In genomic region chr7:98203964-98204605, GRCh38 we compare ENCODE assay signal across 23 cellular contexts. TPM values are rescaled to one million over a fixed set of nuclear protein-coding genes. Genes with fewer than 3 reads are reported as not detected.
DNase-seq lines count a peak whose midpoint lies in the region; ATAC-seq, FAIRE-seq and TF ChIP-seq lines count a peak whose summit lies in the region.
"Had no signal": no experiment of that assay in that cellular context is flagged by ENCODE, and none has a peak within 500 bp of the region (broad histone marks: within the 10 kb centered on the region; RNA-seq: fewer than 3 reads in every experiment).

No MANE protein-coding gene starts in this region.

- no peaks in the 10 kb centered on the region for H3K27me3 ChIP-seq in GM12878 (replicated peaks in 1 of 2; ENCODE audit: control insufficient read depth in 2 of 2, insufficient read depth in 2 of 2, low read length in 1 of 2)
- H3K27me3 ChIP-seq in small intestine (ENCODE audit: control insufficient read depth in 2 of 2, insufficient read depth in 2 of 2, low read length in 2 of 2) = no peaks in the 10 kb centered on the region
- H3K27me3 ChIP-seq: esophagus muscularis mucosa had no signal

- H3K4me1 Mint-ChIP-seq in activated T-cell treated with anti-CD3 and anti-CD28 coated beads, Interleukin-2, amount 50 U/mL, for 24 hours (ENCODE audit: low read depth) = peaks cover 57% of the 10 kb centered on the region
- H3K4me1 Mint-ChIP-seq: endodermal cell had no signal

- TF ChIP-seq POLR2A in GM12878 (IDR thresholded peaks at IDR 0.05; ENCODE audit: low read depth, low read length) = no peak

- H3K4me2 ChIP-seq in GM12878 (ENCODE audit: control insufficient read depth, insufficient read depth) = peak overlapping the region; percentile 82

- in situ Hi-C loops in GM12878 (cut with MboI) = no loop called here

- TF ChIP-seq RAD21 in GM12878 (IDR thresholded peaks at IDR 0.05; ENCODE audit: insufficient read depth, low read depth, low read length) = no peak

- SMC1A ChIA-PET in GM12878 (lab: Charles Lee; ENCODE audit: uncharacterized antibody, unreplicated experiment) = interaction anchor here (0.9 to 2.8 kb wide), 3 partner anchors 9 to 180 kb away, joined by 3 to 28 read pairs (median 5); no protein-coding TSS in a partner anchor

- FAIRE-seq in GM12878 (lab: Jason Lieb, UNC) (no peak), small intestine (lab: Jason Lieb, UNC) (no peak), urothelium cell line (lab: Jason Lieb, UNC) (no peak)

- H2AFZ ChIP-seq in GM12878 (ENCODE audit: control insufficient read depth, low read depth, low read length) = no peak overlapping the region

- H3K4me3 ChIP-seq in GM12864 (ENCODE audit: low read depth, low read length) = peak overlapping the region; percentile 60
- 0 out of 2 replicates have a peak overlapping the region, but pooled peaks have one; percentile 25 for H3K4me3 ChIP-seq in GM12878
- no peak overlapping the region for H3K4me3 ChIP-seq in small intestine (ENCODE audit: low read depth in 1 of 2, low read length in 2 of 2)
- H3K4me3 ChIP-seq: BLaER1 treated with 17β-estradiol and CSF1 and Interleukin-3, amounts not matched to agents 10 nM and 100 nM; coronary artery; esophagus muscularis mucosa; skin epidermis had no signal

- no peaks in the 10 kb centered on the region for H3K79me2 ChIP-seq in GM12878 (ENCODE audit: control insufficient read depth, insufficient read depth, low read length)

- RAD21 ChIA-PET in GM12878 (lab: Charles Lee; ENCODE audit: unreplicated experiment) = interaction anchor here (2.2 to 4.1 kb wide), 3 partner anchors 70 to 181 kb away, joined by 9 to 18 read pairs (median 13); no protein-coding TSS in a partner anchor

- WGBS in GM12878 (ENCODE audit: insufficient coverage, insufficient replicate concordance, low lambda C conversion rate, missing lambda C conversion rate) = 97% methylated on average over 14 of the region's 18 CpGs
- WGBS in small intestine, 3 donors = 87 to 95% (median 95%) methylated on average over 18 of the region's 18 CpGs

- no peaks in the 10 kb centered on the region for H3K27me3 Mint-ChIP-seq in activated T-cell treated with anti-CD3 and anti-CD28 coated beads, Interleukin-2, amount 50 U/mL, for 24 hours

- TF ChIP-seq EP300 in GM12878 (IDR thresholded peaks at IDR 0.05; ENCODE audit: borderline replicate concordance in 1 of 2, control insufficient read depth in 1 of 2, low read depth in 2 of 2, low read length in 2 of 2) = no peak

- POLR2A ChIA-PET in GM12878 (lab: Charles Lee) = interaction anchor here (1.2 to 2.3 kb wide), 3 partner anchors 68 to 197 kb away, joined by 3 to 12 read pairs (median 6); partner anchors contain the start of gene BAIAP2L1

- no peak overlapping the region for H3K27ac ChIP-seq in GM12878 (ENCODE audit: control insufficient read depth, insufficient read depth)
- peak overlapping the region; percentile 48 to 52 for H3K27ac ChIP-seq in small intestine (ENCODE audit: low read depth in 1 of 2, low read length in 1 of 2)
- H3K27ac ChIP-seq: coronary artery, esophagus muscularis mucosa, skin epidermis had no signal

- H3K4me3 Mint-ChIP-seq in activated T-cell treated with anti-CD3 and anti-CD28 coated beads, Interleukin-2, amount 50 U/mL, for 24 hours = peak overlapping the region; percentile 12
- H3K4me3 Mint-ChIP-seq: endodermal cell, immature natural killer cell had no signal

- H3K9ac ChIP-seq in GM12878 (ENCODE audit: control insufficient read depth, insufficient read depth, low read length) = no peak overlapping the region

- H3K36me3 Mint-ChIP-seq in activated T-cell treated with anti-CD3 and anti-CD28 coated beads, Interleukin-2, amount 50 U/mL, for 24 hours (ENCODE audit: low read depth) = peaks cover 61% of the 10 kb centered on the region

- DNase-seq in activated T-cell treated with anti-CD3 and anti-CD28 coated beads, Interleukin-2, amount 50 U/mL, for 24 hours = peak; percentile 21
- DNase-seq in activated T-cell treated with anti-CD3 and anti-CD28 coated beads for 4 hours (no peak), GM12864 (ENCODE audit: low read depth) (no peak), GM12878 (ENCODE audit: low read depth, low spot score) (no peak), small intestine (no peak), GDM1 (lab: John Stamatoyannopoulos, UW) (no peak), urothelium cell line (ENCODE audit: low spot score) (no peak), NCI-H1436 treated with DMSO at 0.1 percent for 48 hours (lab: John Stamatoyannopoulos, UW) (no peak)
- DNase-seq: ACHN; activated CD4-positive, CD25-positive, alpha-beta regulatory T cell; anterior cingulate cortex; endodermal cell; foreskin melanocyte; immature natural killer cell; NCI-H1048; NCI-H1930; NCI-H69; stimulated activated CD4-positive, alpha-beta T cell treated with anti-CD3 and anti-CD28 coated beads, Interleukin-1b, Interleukin-23, amount 100 ng/mL, for 48 hours had no signal

- no TSS peak for BruUV-seq in GM12878 (replicated peaks; lab: Mats Ljungman, UMichigan)

- intact Hi-C loops in GM12878 (cut with micrococcal nuclease; ENCODE audit: unreplicated experiment) = loop anchor here (2.0 to 5.0 kb wide), 3 partner anchors 15 to 593 kb away; no protein-coding TSS in a partner anchor

- H3K36me3 ChIP-seq in GM12878 (ENCODE audit: control insufficient read depth in 2 of 2, insufficient read depth in 2 of 2, low read length in 1 of 2) (peaks cover 5 to 13% of the 10 kb centered on the region in 2 experiments; a peak in 3 of 4 replicates), small intestine (ENCODE audit: control insufficient read depth in 2 of 2, insufficient read depth in 2 of 2, low read length in 2 of 2) (peaks cover 3 to 8% of the 10 kb centered on the region in 2 donors)

- no peaks in the 10 kb centered on the region for H3K9me3 ChIP-seq in GM12878 (replicated peaks; ENCODE audit: control insufficient read depth, insufficient read depth, low read length)
- no peaks in the 10 kb centered on the region for H3K9me3 ChIP-seq in small intestine (ENCODE audit: control insufficient read depth, low read depth)
- H3K9me3 ChIP-seq: esophagus muscularis mucosa had no signal

- no peaks in the 10 kb centered on the region for H4K20me1 ChIP-seq in GM12878 (ENCODE audit: control insufficient read depth, insufficient read depth)

- no peak for ATAC-seq in GM12878
- ATAC-seq: left lobe of liver had no signal

- H3K4me1 ChIP-seq in GM12878 (ENCODE audit: control insufficient read depth, insufficient read depth, low read length) (peaks cover 47% of the 10 kb centered on the region), small intestine (ENCODE audit: control insufficient read depth in 2 of 2, insufficient read depth in 1 of 2, low read depth in 1 of 2, low read length in 1 of 2) (peaks cover 0 to 2% of the 10 kb centered on the region in 2 donors)
- H3K4me1 ChIP-seq: esophagus muscularis mucosa had no signal

- TF ChIP-seq CTCF in GM12864 (IDR thresholded peaks at IDR 0.05; ENCODE audit: low read depth, low read length, missing control alignments) (no peak), GM12878 (IDR thresholded peaks at IDR 0.05 in 2 of 3, conservative IDR thresholded peaks at IDR 0.05 in 1 of 3; ENCODE audit: control insufficient read depth in 2 of 3, extremely low read depth in 1 of 3, insufficient read depth in 1 of 3, low read depth in 3 of 3, low read length in 3 of 3) (no peak)

- H3K9me3 Mint-ChIP-seq in activated T-cell treated with anti-CD3 and anti-CD28 coated beads, Interleukin-2, amount 50 U/mL, for 24 hours = peaks cover 2% of the 10 kb centered on the region
- H3K9me3 Mint-ChIP-seq: endodermal cell, immature natural killer cell had no signal

- CTCF ChIA-PET in GM12878 (lab: Yijun Ruan, JAX) = interaction anchor here (0.7 to 3.2 kb wide), 7 partner anchors 15 to 183 kb away, joined by 3 to 17 read pairs (median 5); no protein-coding TSS in a partner anchor

- H3K27ac Mint-ChIP-seq in activated T-cell treated with anti-CD3 and anti-CD28 coated beads, Interleukin-2, amount 50 U/mL, for 24 hours = peak overlapping the region; percentile 95
- H3K27ac Mint-ChIP-seq: immature natural killer cell had no signal

TF ChIP-seq in GM12878, 131 proteins besides CTCF, POLR2A, EP300 and RAD21 (continues in another document):
- TF ChIP-seq MTA3 (IDR thresholded peaks at IDR 0.05; ENCODE audit: borderline replicate concordance, low read length) = no peak

RNA-seq across cellular contexts. Expression of gene BHLHA15, which starts 7.2 kb away (rescaled TPM):
- total RNA-seq in GM12878 (2013; cell fraction: nucleolus; rRNA removed) = not detected in 2 replicates
- total RNA-seq in GM12878 (2014; rRNA removed) = 4.2 and 5.3 TPM in 2 replicates
- 0.37 and 0.54 TPM in 2 replicates for total RNA-seq in GM12878 (2014; rRNA removed; fragmentation: Illumina TruSeq; extraction: Trizol)
- 2.4 and 3.0 TPM in 2 replicates for total RNA-seq in GM12878 (2021)
- 2.1 TPM for polyA plus RNA-seq in GM12878 (2011; ENCODE audit: low read depth)
- polyA plus RNA-seq in GM12878 (2011; rRNA removed) = not detected in 2 replicates
- not detected in 2 replicates for polyA plus RNA-seq in GM12878 (2011; cell fraction: cytosol; rRNA removed)
- not detected in 2 replicates for polyA plus RNA-seq in GM12878 (2011; cell fraction: nucleus; rRNA removed)
- polyA plus RNA-seq in GM12878 (2012) = 4.3 and 6.3 TPM in 2 replicates
- not detected in 2 replicates for polyA plus RNA-seq in GM12878 (2014; fragmentation: Illumina TruSeq; extraction: Trizol)
- not detected for polyA plus RNA-seq in GM12878 (2014; fragmentation: Nextera tagmentation; extraction: Ambion mirVana)
- polyA plus RNA-seq in GM12878 (2014; rRNA removed) = 1.9 and 4.9 TPM in 2 replicates
- 1 to 10 TPM; 2.0 to 2.9 TPM for polyA plus RNA-seq in GM12878 (2016; fragmentation: Nextera tagmentation; extraction: Ambion mirVana)
- polyA minus RNA-seq in GM12878 (2011; rRNA and poly(A)+ RNA removed) = not detected in 2 replicates
- polyA minus RNA-seq in GM12878 (2011; cell fraction: cytosol; rRNA and poly(A)+ RNA removed) = not detected in 2 replicates
- polyA minus RNA-seq in GM12878 (2011; cell fraction: nucleus; rRNA and poly(A)+ RNA removed) = not detected in 2 replicates
- 1 to 10 TPM in 2 of 3 donors, not detected in 1; 2.6 to 4.1 TPM for polyA plus RNA-seq in small intestine
- total RNA-seq: esophagus muscularis mucosa had no signal
- polyA plus RNA-seq: immature natural killer cell had no signal

RNA-seq across cellular contexts. Expression of gene TECPR1, which starts 47.9 kb away (rescaled TPM):
- 40.3 and 47.5 TPM in 2 replicates for total RNA-seq in GM12878 (2013; cell fraction: nucleolus; rRNA removed)
- total RNA-seq in GM12878 (2014; rRNA removed) = 8.5 and 11.0 TPM in 2 replicates
- 3.2 and 5.5 TPM in 2 replicates for total RNA-seq in GM12878 (2014; rRNA removed; fragmentation: Illumina TruSeq; extraction: Trizol)
- 15.2 and 16.8 TPM in 2 replicates for total RNA-seq in GM12878 (2021)
- 2.8 TPM for polyA plus RNA-seq in GM12878 (2011; ENCODE audit: low read depth)
- polyA plus RNA-seq in GM12878 (2011; rRNA removed) = 1.5 and 2.5 TPM in 2 replicates
- 2.5 and 2.9 TPM in 2 replicates for polyA plus RNA-seq in GM12878 (2011; cell fraction: cytosol; rRNA removed)
- 9.1 and 24.7 TPM in 2 replicates for polyA plus RNA-seq in GM12878 (2011; cell fraction: nucleus; rRNA removed)
- polyA plus RNA-seq in GM12878 (2012) = 6.6 and 6.7 TPM in 2 replicates
- 2.1 and 3.2 TPM in 2 replicates for polyA plus RNA-seq in GM12878 (2014; fragmentation: Illumina TruSeq; extraction: Trizol)
- polyA plus RNA-seq in GM12878 (2014; fragmentation: Nextera tagmentation; extraction: Ambion mirVana) = under 1 TPM; 0.26 to 0.51 TPM
- polyA plus RNA-seq in GM12878 (2014; rRNA removed) = 8.8 and 9.1 TPM in 2 replicates
- 1 to 10 TPM; 5.2 to 7.4 TPM for polyA plus RNA-seq in GM12878 (2016; fragmentation: Nextera tagmentation; extraction: Ambion mirVana)
- polyA minus RNA-seq in GM12878 (2011; rRNA and poly(A)+ RNA removed) = 2.6 and 6.6 TPM in 2 replicates
- polyA minus RNA-seq in GM12878 (2011; cell fraction: cytosol; rRNA and poly(A)+ RNA removed) = 1.6 and 7.4 TPM in 2 replicates
- 7.5 and 9.1 TPM in 2 replicates for polyA minus RNA-seq in GM12878 (2011; cell fraction: nucleus; rRNA and poly(A)+ RNA removed)
- polyA plus RNA-seq in small intestine = 10 to 100 TPM in 2 of 3 donors, 1 to 10 TPM in 1; 9.2 to 20.6 (median 12.5) TPM

Comparison
In these comparisons a context has a peak if more than half of its experiments do, and no peak if none do; other contexts are left out.
1. H3K4me3 ChIP-seq: peak in GM12864 (single experiment) and GM12878 (single experiment); none in small intestine (0 of 2).